ENCODE assay signal across 20 cellular contexts in genomic region chr10:127215882-127216281, GRCh38. TPM values are rescaled to one million over a fixed set of nuclear protein-coding genes. Genes with fewer than 3 reads are reported as not detected.
"Had no signal": no experiment of that assay in that cellular context is flagged by ENCODE, and none has a peak within 500 bp of the region (broad histone marks: within the 10 kb centered on the region; RNA-seq: fewer than 3 reads in every experiment).

No MANE protein-coding gene starts in this region.

- H3K36me3 ChIP-seq: lower lobe of right lung, right lobe of liver, uterus had no signal

- DNase-seq: activated CD4-positive, alpha-beta T cell treated with anti-CD3 and anti-CD28 coated beads, Interleukin-2, amount 10 ng/mL, durations not matched to agents 24 days and 14 days; activated CD4-positive, CD25-positive, alpha-beta regulatory T cell; activated CD8-positive, alpha-beta memory T cell treated with anti-CD3 and anti-CD28 coated beads, Interleukin-2, amount 50 U/mL, for 4 hours; activated CD8-positive, alpha-beta T cell treated with anti-CD3 and anti-CD28 coated beads, Interleukin-2, amount 10 ng/mL, durations not matched to agents 7 days and 5 days; activated naive CD8-positive, alpha-beta T cell treated with anti-CD3 and anti-CD28 coated beads, Interleukin-2, amount 10 ng/mL, durations not matched to agents 7 days and 5 days; effector CD8-positive, alpha-beta T cell; foreskin keratinocyte; left cardiac atrium; lower lobe of right lung; psoas muscle; right lobe of liver; stimulated activated CD4-positive, alpha-beta T cell treated with anti-CD3 and anti-CD28 coated beads, Interleukin-4, amount 100 ng/mL, for 4 hours; stimulated activated CD8-positive, alpha-beta memory T cell treated with anti-CD3 and anti-CD28 coated beads, Interleukin-4, amount 100 ng/mL, for 48 hours; stimulated activated naive CD4-positive, alpha-beta T cell treated with Interleukin-2 at 50 U/mL for 16 hours; substantia nigra; uterus had no signal

- H3K27ac Mint-ChIP-seq: activated CD4-positive, alpha-beta T cell treated with anti-CD3 and anti-CD28 coated beads, Interleukin-2, amount 10 ng/mL, durations not matched to agents 24 days and 14 days; activated CD8-positive, alpha-beta T cell treated with anti-CD3 and anti-CD28 coated beads, Interleukin-2, amount 10 ng/mL, durations not matched to agents 7 days and 5 days; activated naive CD8-positive, alpha-beta T cell treated with anti-CD3 and anti-CD28 coated beads, Interleukin-2, amount 10 ng/mL, durations not matched to agents 7 days and 5 days; activated T-helper 1 cell treated with anti-CD3 and anti-CD28 coated beads, Interleukin-12 subunit alpha, Interleukin-12 subunit beta, Interleukin-2, Interleukin-4 antibody, amounts not matched to agents 30 ng/mL and 10 ng/mL and 1 ng/mL, durations not matched to agents 14 hours and 24 hours and 36 hours; mesothelial cell of epicardium had no signal

- ATAC-seq: activated CD8-positive, alpha-beta T cell treated with anti-CD3 and anti-CD28 coated beads, Interleukin-2, amount 10 ng/mL, durations not matched to agents 7 days and 5 days; left cardiac atrium; lower lobe of right lung; psoas muscle; right lobe of liver had no signal

- H3K27me3 Mint-ChIP-seq: activated CD4-positive, alpha-beta T cell treated with anti-CD3 and anti-CD28 coated beads, Interleukin-2, amount 10 ng/mL, durations not matched to agents 24 days and 14 days; activated naive CD8-positive, alpha-beta T cell treated with anti-CD3 and anti-CD28 coated beads, Interleukin-2, amount 10 ng/mL, durations not matched to agents 7 days and 5 days had no signal

- H3K9me3 ChIP-seq: lower lobe of right lung, psoas muscle, right lobe of liver, tibial nerve, uterus had no signal

- H3K36me3 Mint-ChIP-seq: activated naive CD8-positive, alpha-beta T cell treated with anti-CD3 and anti-CD28 coated beads, Interleukin-2, amount 10 ng/mL, durations not matched to agents 7 days and 5 days; mesothelial cell of epicardium had no signal

- H3K4me3 ChIP-seq: lower lobe of right lung, psoas muscle, right lobe of liver, smooth muscle cell, tibial nerve, uterus had no signal

- H3K27me3 ChIP-seq: foreskin keratinocyte, right lobe of liver, tibial nerve, uterus had no signal

- H3K27ac ChIP-seq: foreskin keratinocyte, lower lobe of right lung, psoas muscle, right lobe of liver, tibial nerve, uterus had no signal

- H3K4me3 Mint-ChIP-seq: activated CD4-positive, alpha-beta T cell treated with anti-CD3 and anti-CD28 coated beads, Interleukin-2, amount 10 ng/mL, durations not matched to agents 24 days and 14 days; activated CD8-positive, alpha-beta T cell treated with anti-CD3 and anti-CD28 coated beads, Interleukin-2, amount 10 ng/mL, durations not matched to agents 7 days and 5 days; activated naive CD8-positive, alpha-beta T cell treated with anti-CD3 and anti-CD28 coated beads, Interleukin-2, amount 10 ng/mL, durations not matched to agents 7 days and 5 days; activated T-helper 1 cell treated with anti-CD3 and anti-CD28 coated beads, Interleukin-12 subunit alpha, Interleukin-12 subunit beta, Interleukin-2, Interleukin-4 antibody, amounts not matched to agents 30 ng/mL and 10 ng/mL and 1 ng/mL, durations not matched to agents 14 hours and 24 hours and 36 hours; mesothelial cell of epicardium had no signal

- H3K4me2 ChIP-seq: smooth muscle cell had no signal

- H3K4me1 ChIP-seq: lower lobe of right lung, psoas muscle, right lobe of liver, tibial nerve, uterus had no signal

- H3K4me1 Mint-ChIP-seq: activated CD4-positive, alpha-beta T cell treated with anti-CD3 and anti-CD28 coated beads, Interleukin-2, amount 10 ng/mL, durations not matched to agents 24 days and 14 days; activated naive CD8-positive, alpha-beta T cell treated with anti-CD3 and anti-CD28 coated beads, Interleukin-2, amount 10 ng/mL, durations not matched to agents 7 days and 5 days; mesothelial cell of epicardium had no signal

- H3K9me3 Mint-ChIP-seq: activated naive CD8-positive, alpha-beta T cell treated with anti-CD3 and anti-CD28 coated beads, Interleukin-2, amount 10 ng/mL, durations not matched to agents 7 days and 5 days had no signal

RNA-seq across cellular contexts. Expression of gene INSYN2A, which starts 19.5 kb away (rescaled TPM):
- total RNA-seq: activated CD4-positive, alpha-beta T cell treated with anti-CD3 and anti-CD28 coated beads, Interleukin-2, amount 10 ng/mL, durations not matched to agents 24 days and 14 days; activated CD8-positive, alpha-beta T cell treated with anti-CD3 and anti-CD28 coated beads, Interleukin-2, amount 10 ng/mL, durations not matched to agents 7 days and 5 days; activated naive CD8-positive, alpha-beta T cell treated with anti-CD3 and anti-CD28 coated beads, Interleukin-2, amount 10 ng/mL, durations not matched to agents 7 days and 5 days; activated T-helper 1 cell treated with anti-CD3 and anti-CD28 coated beads, Interleukin-12 subunit alpha, Interleukin-12 subunit beta, Interleukin-2, Interleukin-4 antibody, amounts not matched to agents 30 ng/mL and 10 ng/mL and 1 ng/mL, durations not matched to agents 14 hours and 24 hours and 36 hours; foreskin keratinocyte; left cardiac atrium; lower lobe of right lung; right lobe of liver had no signal
- polyA plus RNA-seq: foreskin keratinocyte had no signal
